16 cellular contexts compared by ENCODE assay signal in the genomic region with DNA sequence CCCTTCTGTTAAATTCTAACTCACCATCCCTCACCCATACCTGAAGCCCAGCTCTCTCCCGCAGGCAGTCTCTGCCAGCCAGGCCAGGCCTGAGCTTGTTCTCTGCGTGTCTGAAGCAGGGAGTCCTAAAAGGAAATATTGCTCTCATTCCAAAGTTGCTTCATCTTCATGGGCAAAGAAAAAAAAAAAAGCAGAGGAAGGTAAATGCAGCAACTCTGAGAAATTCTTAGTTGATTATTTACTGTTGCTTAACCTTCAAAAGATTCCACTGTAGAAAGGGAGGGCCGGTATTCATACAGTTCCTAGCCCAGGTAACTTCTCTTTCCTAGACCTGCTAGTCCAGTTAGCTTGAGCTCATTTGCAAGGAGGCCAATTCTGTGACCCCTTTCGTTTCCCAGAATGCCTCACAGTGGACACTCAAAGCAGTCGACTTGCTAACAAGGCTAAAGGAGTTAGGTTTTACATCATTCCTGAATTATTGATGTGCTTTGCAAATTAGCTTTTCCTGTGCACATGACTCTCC.
DNase-seq lines count a peak whose midpoint lies in the region; ATAC-seq, FAIRE-seq and TF ChIP-seq lines count a peak whose summit lies in the region.
"Had no signal": no experiment of that assay in that cellular context is flagged by ENCODE, and none has a peak within 500 bp of the region (broad histone marks: within the 10 kb centered on the region; RNA-seq: fewer than 3 reads in every experiment).

No MANE protein-coding gene starts in this region.

- H3K27ac Mint-ChIP-seq in Calu3 (ENCODE audit: unreplicated experiment), result peak overlapping the region; percentile 67
- peak overlapping the region; percentile 54 for H3K27ac Mint-ChIP-seq in astrocyte (ENCODE audit: unreplicated experiment)

- in situ Hi-C loops in GM13976 (cut with MboI; ENCODE audit: low sequenced_read_pairs, unreplicated experiment), result no loop called here

- no peak for TF ChIP-seq POLR2A in ovary (IDR thresholded peaks at IDR 0.05)

- H3K4me1 Mint-ChIP-seq in Calu3 (ENCODE audit: low read depth, unreplicated experiment) (peaks cover 19% of the 10 kb centered on the region), astrocyte (ENCODE audit: low read depth, unreplicated experiment) (peaks cover 14% of the 10 kb centered on the region)

- H4K20me1 ChIP-seq in astrocyte (ENCODE audit: insufficient read depth, low read length), result no peaks in the 10 kb centered on the region
- H4K20me1 ChIP-seq in osteoblast (ENCODE audit: insufficient read depth, low read length), result no peaks in the 10 kb centered on the region

- BruUV-seq in Calu3 (replicated peaks; lab: Mats Ljungman, UMichigan), result no TSS peak

- H3K79me2 ChIP-seq in astrocyte (ENCODE audit: insufficient read depth, low read length) (no peaks in the 10 kb centered on the region), osteoblast (ENCODE audit: insufficient read depth, low read length) (no peaks in the 10 kb centered on the region)

- TF ChIP-seq CTCF in Calu3 (IDR thresholded peaks at IDR 0.05; ENCODE audit: unreplicated experiment), result no peak
- no peak for TF ChIP-seq CTCF in astrocyte (IDR thresholded peaks at IDR 0.05; ENCODE audit: insufficient read depth, low read depth, low read length)
- TF ChIP-seq CTCF in osteoblast (IDR thresholded peaks at IDR 0.05; ENCODE audit: extremely low read depth, low read depth, low read length), result no peak
- no peak for TF ChIP-seq CTCF in ovary (IDR thresholded peaks at IDR 0.05)
- no peak for TF ChIP-seq CTCF in GM13976 (IDR thresholded peaks at IDR 0.05; ENCODE audit: borderline replicate concordance, control extremely low read depth, extremely low read depth, insufficient read depth, missing control alignments)

- no peaks in the 10 kb centered on the region for H3K27me3 Mint-ChIP-seq in Calu3 (ENCODE audit: unreplicated experiment)
- H3K27me3 Mint-ChIP-seq in astrocyte (ENCODE audit: low read depth, unreplicated experiment), result peaks cover 2% of the 10 kb centered on the region

- H3K36me3 ChIP-seq in astrocyte (ENCODE audit: insufficient read depth, low read length), result no peaks in the 10 kb centered on the region
- H3K36me3 ChIP-seq in osteoblast (ENCODE audit: insufficient read depth, low read length), result no peaks in the 10 kb centered on the region
- no peaks in the 10 kb centered on the region for H3K36me3 ChIP-seq in ovary

- CTCF ChIA-PET in Calu3 (lab: Charles Lee), result interaction anchor here (0.7 to 1.6 kb wide), 8 partner anchors 12 to 1323 kb away, joined by 3 to 8 read pairs (median 4); no protein-coding TSS in a partner anchor

- peaks cover 12% of the 10 kb centered on the region for H3K4me1 ChIP-seq in astrocyte (ENCODE audit: insufficient read depth, low read length)
- peaks cover 30% of the 10 kb centered on the region for H3K4me1 ChIP-seq in osteoblast (ENCODE audit: insufficient read depth, low read length)
- peaks cover 4% of the 10 kb centered on the region for H3K4me1 ChIP-seq in ovary (ENCODE audit: insufficient read depth)

- peaks cover 3% of the 10 kb centered on the region for H3K9me3 Mint-ChIP-seq in Calu3 (ENCODE audit: low read depth, unreplicated experiment)
- no peaks in the 10 kb centered on the region for H3K9me3 Mint-ChIP-seq in astrocyte (ENCODE audit: unreplicated experiment)

- no peak overlapping the region for H3K9ac ChIP-seq in astrocyte (ENCODE audit: low read length)
- H3K9ac ChIP-seq: KMS-11 had no signal

- no peak for ATAC-seq in HG02870 (IDR thresholded peaks at IDR 0.05; ENCODE audit: unreplicated experiment)

- H3K4me3 Mint-ChIP-seq in Calu3 (ENCODE audit: low read depth, unreplicated experiment) (no peak overlapping the region), astrocyte (ENCODE audit: unreplicated experiment) (no peak overlapping the region)
- H3K4me3 Mint-ChIP-seq: neural crest cell had no signal

- H3K4me3 ChIP-seq in astrocyte (ENCODE audit: insufficient read depth, low read depth, low read length), result no peak overlapping the region
- H3K4me3 ChIP-seq in osteoblast (ENCODE audit: insufficient read depth, low read length), result no peak overlapping the region
- no peak overlapping the region for H3K4me3 ChIP-seq in ovary

- no peak for TF ChIP-seq EP300 in ovary (IDR thresholded peaks at IDR 0.05)

- H3K27me3 ChIP-seq in astrocyte (ENCODE audit: insufficient read depth, low read length) (no peaks in the 10 kb centered on the region), osteoblast (ENCODE audit: insufficient read depth, low read length) (no peaks in the 10 kb centered on the region), ovary (no peaks in the 10 kb centered on the region)

- intact Hi-C loops in Calu3 (cut with micrococcal nuclease; ENCODE audit: unreplicated experiment), result no loop called here
- intact Hi-C loops in ovary (cut with DNase I), result loop anchor here in 1 of 4 donors (10.0 kb wide), 1 partner anchor 122 kb away; no protein-coding TSS in a partner anchor

- H3K36me3 Mint-ChIP-seq in Calu3 (ENCODE audit: insufficient read depth, unreplicated experiment) (no peaks in the 10 kb centered on the region), astrocyte (ENCODE audit: low read depth, unreplicated experiment) (no peaks in the 10 kb centered on the region)

- no peak for FAIRE-seq in astrocyte (lab: Jason Lieb, UNC)
- FAIRE-seq: endothelial cell of umbilical vein had no signal

- H3K9me3 ChIP-seq in astrocyte (ENCODE audit: insufficient read depth, low read depth, low read length) (no peaks in the 10 kb centered on the region), osteoblast (ENCODE audit: low read depth, low read length) (no peaks in the 10 kb centered on the region), ovary (no peaks in the 10 kb centered on the region)

- H3K4me2 ChIP-seq in astrocyte (ENCODE audit: low read length), result peak overlapping the region; percentile 26
- H3K4me2 ChIP-seq in osteoblast (ENCODE audit: insufficient read depth, low read length), result peak overlapping the region; percentile 25
- H3K4me2 ChIP-seq: KMS-11 had no signal

- DNase-seq in Calu3 (peak; percentile 54), astrocyte (ENCODE audit: low read depth) (no peak), islet precursor cell (peak; percentile 72), osteoblast (ENCODE audit: insufficient read length, low spot score, missing footprints) (no peak), NCI-H1436 (lab: John Stamatoyannopoulos, UW) (no peak), ovary (no peak), GM13976 (ENCODE audit: low spot score) (no peak)
- DNase-seq: activated CD4-positive, alpha-beta T cell treated with anti-CD3 and anti-CD28 coated beads, Interleukin-2, amount 50 U/mL, for 48 hours; activated effector memory CD4-positive, alpha-beta T cell treated with anti-CD3 and anti-CD28 coated beads, Interleukin-2, amount 50 U/mL, for 16 hours; AML-193; central memory CD4-positive, alpha-beta T cell; NCI-H2029 treated with DMSO at 0.1 percent for 48 hours had no signal

- peak overlapping the region; percentile 24 for H3K27ac ChIP-seq in astrocyte (ENCODE audit: low read depth, low read length)
- peak overlapping the region; percentile 82 for H3K27ac ChIP-seq in osteoblast (ENCODE audit: low read depth, low read length)
- no peak overlapping the region for H3K27ac ChIP-seq in ovary
- H3K27ac ChIP-seq: KMS-11 had no signal

- 53 to 57% (median 55%) methylated on average over 5 of the region's 5 CpGs for WGBS in ovary, 3 donors

- no peak overlapping the region for H2AFZ ChIP-seq in astrocyte (ENCODE audit: low read depth, low read length)
- H2AFZ ChIP-seq in osteoblast (ENCODE audit: low read length), result no peak overlapping the region

Comparison
In these comparisons a context has a peak if more than half of its experiments do, and no peak if none do; other contexts are left out.
1. DNase-seq: peak in Calu3 (single experiment) and islet precursor cell (single experiment); none in astrocyte (single experiment), osteoblast (single experiment), NCI-H1436 (single experiment), ovary (0 of 5) and GM13976 (single experiment).
2. H3K27ac ChIP-seq: peak in astrocyte (single experiment) and osteoblast (single experiment); none in ovary (0 of 2).